Comparison of ENCODE assay signal across 13 cellular contexts in the genomic region with DNA sequence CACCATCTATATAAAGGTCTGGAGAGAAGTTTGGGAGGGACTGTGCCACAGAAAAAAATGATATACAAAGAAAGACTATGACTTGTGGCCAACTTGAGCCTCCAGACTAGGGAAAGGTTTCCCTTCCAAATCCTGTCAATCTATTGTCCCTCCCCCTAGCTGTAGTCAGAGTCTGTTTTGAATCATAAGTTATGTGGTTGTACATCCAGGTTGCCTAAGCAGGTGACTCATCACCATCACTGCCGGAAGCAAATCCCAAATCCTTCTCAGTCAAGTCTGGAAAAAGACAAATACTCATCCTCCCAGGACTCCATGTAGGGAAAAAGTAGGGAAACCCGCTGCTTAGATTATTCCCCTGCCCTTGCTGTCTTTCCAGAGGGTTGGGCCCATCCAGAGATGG.
DNase-seq lines count a peak whose midpoint lies in the region; TF ChIP-seq lines count a peak whose summit lies in the region.
"Had no signal": no experiment of that assay in that cellular context is flagged by ENCODE, and none has a peak within 500 bp of the region (broad histone marks: within the 10 kb centered on the region; RNA-seq: fewer than 3 reads in every experiment).

No MANE protein-coding gene starts in this region.

- H3K36me3 Mint-ChIP-seq in activated T-cell treated with anti-CD3 and anti-CD28 coated beads, Interleukin-2, amount 50 U/mL, for 24 hours (ENCODE audit: low read depth): no peaks in the 10 kb centered on the region
- H3K36me3 Mint-ChIP-seq: naive B cell had no signal

- TF ChIP-seq CTCF in fibroblast of the aortic adventitia (IDR thresholded peaks at IDR 0.05; ENCODE audit: insufficient read depth, low read length): no peak
- no peak for TF ChIP-seq CTCF in right atrium auricular region (IDR thresholded peaks at IDR 0.05)

- no peak overlapping the region for H3K4me3 Mint-ChIP-seq in activated T-cell treated with anti-CD3 and anti-CD28 coated beads, Interleukin-2, amount 50 U/mL, for 24 hours
- H3K4me3 Mint-ChIP-seq: naive B cell had no signal

- H3K4me3 ChIP-seq in fibroblast of the aortic adventitia (ENCODE audit: low read depth, low read length) (no peak overlapping the region), right atrium auricular region (no peak overlapping the region)
- H3K4me3 ChIP-seq: skin epidermis, tibial artery had no signal

- H3K27ac Mint-ChIP-seq in activated T-cell treated with anti-CD3 and anti-CD28 coated beads, Interleukin-2, amount 50 U/mL, for 24 hours: no peak overlapping the region
- H3K27ac Mint-ChIP-seq: naive B cell had no signal

- H3K9me3 Mint-ChIP-seq in activated T-cell treated with anti-CD3 and anti-CD28 coated beads, Interleukin-2, amount 50 U/mL, for 24 hours: no peaks in the 10 kb centered on the region

- DNase-seq in 8988T (peak; percentile 38), H4 (ENCODE audit: low spot score) (peak; percentile 53), SW480 (ENCODE audit: low spot score) (peak; percentile 71), fibroblast of the aortic adventitia (ENCODE audit: low read depth) (peak; percentile 62), NCI-H2227 (lab: John Stamatoyannopoulos, UW; ENCODE audit: unreplicated experiment) (no peak), right atrium auricular region (ENCODE audit: low spot score) (no peak), iPS-NIHi7 (ENCODE audit: extremely low spot score) (no peak)
- DNase-seq in activated T-cell treated with anti-CD3 and anti-CD28 coated beads, Interleukin-2, amount 50 U/mL, for 24 hours: no peak
- DNase-seq: AML-193, naive B cell, NCI-H1694 treated with DMSO at 0.1 percent for 48 hours, tibial artery had no signal

- no peaks in the 10 kb centered on the region for H3K27me3 Mint-ChIP-seq in activated T-cell treated with anti-CD3 and anti-CD28 coated beads, Interleukin-2, amount 50 U/mL, for 24 hours

- peaks cover 0 to 5% of the 10 kb centered on the region in 2 donors for H3K4me1 ChIP-seq in right atrium auricular region
- H3K4me1 ChIP-seq: tibial artery had no signal

- H3K27me3 ChIP-seq in right atrium auricular region: no peaks in the 10 kb centered on the region
- H3K27me3 ChIP-seq: tibial artery had no signal

- no peak overlapping the region for H3K27ac ChIP-seq in right atrium auricular region
- H3K27ac ChIP-seq: skin epidermis, tibial artery had no signal

- no peaks in the 10 kb centered on the region for H3K36me3 ChIP-seq in right atrium auricular region
- H3K36me3 ChIP-seq: tibial artery had no signal

- H3K9me3 ChIP-seq in right atrium auricular region: no peaks in the 10 kb centered on the region
- H3K9me3 ChIP-seq: tibial artery had no signal

- H3K4me1 Mint-ChIP-seq in activated T-cell treated with anti-CD3 and anti-CD28 coated beads, Interleukin-2, amount 50 U/mL, for 24 hours (ENCODE audit: low read depth): peaks cover 7% of the 10 kb centered on the region

Comparison
In these comparisons a context has a peak if more than half of its experiments do, and no peak if none do; other contexts are left out.
1. DNase-seq: peak in 8988T (single experiment), H4 (single experiment), SW480 (single experiment) and fibroblast of the aortic adventitia (single experiment); none in NCI-H2227 (single experiment), right atrium auricular region (single experiment), iPS-NIHi7 (single experiment) and activated T-cell treated with anti-CD3 and anti-CD28 coated beads, Interleukin-2, amount 50 U/mL, for 24 hours (single experiment).